In the genomic region with DNA sequence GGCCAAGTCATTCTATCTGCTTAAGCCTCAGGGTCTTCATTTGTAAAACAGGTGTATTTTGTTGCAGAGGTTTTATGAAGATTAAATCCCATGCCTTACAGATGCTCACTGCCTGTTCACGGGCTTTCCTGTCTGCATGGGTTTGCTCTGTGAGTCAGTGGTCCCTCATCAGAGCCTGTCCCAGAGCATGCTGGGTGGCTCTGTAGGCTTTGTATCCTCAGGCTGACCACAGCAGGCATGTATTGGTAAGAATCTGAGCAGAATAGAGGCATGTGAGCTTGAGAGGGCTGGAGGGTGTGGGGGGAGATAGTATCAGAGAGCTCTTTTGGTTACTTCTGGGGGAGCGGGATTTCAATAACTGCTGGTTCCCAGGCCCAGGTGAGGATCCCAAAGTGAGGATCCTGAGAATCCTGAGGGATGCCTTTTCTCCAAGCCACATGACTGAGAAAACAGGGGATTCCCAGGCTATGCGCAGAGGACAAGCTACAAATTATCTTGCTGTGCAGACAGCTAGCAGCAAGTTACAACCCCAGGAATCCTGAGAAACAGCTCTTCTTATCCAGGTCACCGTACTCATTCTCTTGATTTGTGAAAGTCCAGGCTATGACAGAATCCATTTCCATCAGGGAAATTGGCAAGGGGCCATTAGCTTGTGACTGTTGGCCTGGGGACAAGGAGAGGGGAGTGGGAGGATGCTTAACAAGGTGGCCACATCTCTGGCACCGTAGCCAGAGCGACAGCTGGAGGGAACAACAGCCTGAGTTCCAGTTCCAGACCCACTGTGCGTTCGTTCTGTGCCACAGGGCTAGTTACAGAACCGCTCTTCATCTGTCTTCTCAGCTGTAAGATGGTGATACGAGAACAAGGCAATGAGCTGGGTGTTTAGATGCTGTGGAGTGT, we compare ENCODE assay signal across 16 cellular contexts. TPM values are rescaled to one million over a fixed set of nuclear protein-coding genes. Genes with fewer than 3 reads are reported as not detected.
DNase-seq lines count a peak whose midpoint lies in the region; ATAC-seq and TF ChIP-seq lines count a peak whose summit lies in the region.
"Had no signal": no experiment of that assay in that cellular context is flagged by ENCODE, and none has a peak within 500 bp of the region (broad histone marks: within the 10 kb centered on the region; RNA-seq: fewer than 3 reads in every experiment).

No MANE protein-coding gene starts in this region.

- POLR2A ChIA-PET in Panc1 (lab: Charles Lee) = no interaction called here

- CTCF ChIA-PET in Panc1 (lab: Charles Lee) = no interaction called here

- peaks cover 13% of the 10 kb centered on the region for H3K4me1 ChIP-seq in Panc1 (ENCODE audit: control insufficient read depth, insufficient read depth, low read length)
- H3K4me1 ChIP-seq in spleen = peaks cover 20 to 68% (median 46%) of the 10 kb centered on the region in 6 donors

- intact Hi-C loops in Panc1 (cut with micrococcal nuclease; ENCODE audit: unreplicated experiment) (no loop called here), Right ventricle myocardium inferior (cut with DNase I) (no loop called here), spleen (cut with DNase I; ENCODE audit: low total_unique reads) (no loop called here)

- no peak for TF ChIP-seq POLR2A in spleen (IDR thresholded peaks at IDR 0.05)

- no peak overlapping the region for H3K4me3 ChIP-seq in Panc1 (ENCODE audit: low read depth in 2 of 2, low read length in 2 of 2)
- no peak overlapping the region for H3K4me3 ChIP-seq in spleen
- H3K4me3 ChIP-seq: transverse colon had no signal

- peak overlapping the region; percentile 8; the same call in 1 of the 2 replicates for H3K27ac ChIP-seq in Panc1 (ENCODE audit: low read length)
- H3K27ac ChIP-seq in spleen = no peak overlapping the region
- H3K27ac ChIP-seq: transverse colon had no signal

- peak; percentile 50 for ATAC-seq in Panc1
- peak; percentile 58 for ATAC-seq in Right ventricle myocardium inferior
- ATAC-seq in GM21447 (IDR thresholded peaks at IDR 0.05; ENCODE audit: unreplicated experiment) = no peak
- no peak for ATAC-seq in HG02852 (IDR thresholded peaks at IDR 0.05; ENCODE audit: unreplicated experiment)
- ATAC-seq: esophagus mucosa, T-cell had no signal

- in situ Hi-C loops in Panc1 (cut with HindIII; ENCODE audit: low pct_unique_long_range_greater_than_20kb, low sequenced_read_pairs) = no loop called here

- no TSS peak for BruUV-seq in Panc1 (replicated peaks; lab: Mats Ljungman, UMichigan)

- no peak for TF ChIP-seq CTCF in Panc1 (IDR thresholded peaks at IDR 0.05)
- no peak for TF ChIP-seq CTCF in spleen (IDR thresholded peaks at IDR 0.05 in 8 of 11, conservative IDR thresholded peaks at IDR 0.05 in 3 of 11)

- WGBS in spleen, 5 donors = 80 to 89% (median 87%) methylated on average over 10 of the region's 10 CpGs

- DNase-seq in NCI-H345 (lab: John Stamatoyannopoulos, UW) (peak; percentile 21), NCI-H345 treated with DMSO at 0.1 percent for 48 hours (lab: John Stamatoyannopoulos, UW; ENCODE audit: unreplicated experiment) (no peak), Panc1 (ENCODE audit: low read depth, low spot score) (no peak), Right ventricle myocardium inferior (ENCODE audit: missing footprints) (no peak), spleen (peak; percentile 57)
- DNase-seq in stimulated activated CD4-positive, alpha-beta T cell treated with anti-CD3 and anti-CD28 coated beads, Interleukin-4, amount 100 ng/mL, for 4 hours = no peak
- DNase-seq: activated CD4-positive, CD25-positive, alpha-beta regulatory T cell; activated CD8-positive, alpha-beta memory T cell treated with anti-CD3 and anti-CD28 coated beads, Interleukin-2, amount 50 U/mL, for 48 hours; cerebellar nuclear complex; KG1; NCI-H146; T-cell; transverse colon had no signal

- H3K36me3 ChIP-seq in Panc1 (ENCODE audit: control insufficient read depth, insufficient read depth, low read length) = no peaks in the 10 kb centered on the region
- no peaks in the 10 kb centered on the region for H3K36me3 ChIP-seq in spleen
- H3K36me3 ChIP-seq: transverse colon had no signal

- no peaks in the 10 kb centered on the region for H3K27me3 ChIP-seq in Panc1 (ENCODE audit: control insufficient read depth, insufficient read depth, low read length)
- no peaks in the 10 kb centered on the region for H3K27me3 ChIP-seq in spleen (replicated peaks in 1 of 7)
- H3K27me3 ChIP-seq: transverse colon had no signal

- H3K9me3 ChIP-seq in Panc1 (ENCODE audit: control insufficient read depth, insufficient read depth, low read depth, low read length) (no peaks in the 10 kb centered on the region), spleen (no peaks in the 10 kb centered on the region)
- H3K9me3 ChIP-seq: transverse colon had no signal

RNA-seq across cellular contexts. Expression of a gene that starts 45.1 kb away (rescaled TPM):
- total RNA-seq in Panc1 (2021; ENCODE audit: unreplicated experiment) (80.6 TPM), Right ventricle myocardium inferior (29.6 TPM), spleen (10 to 100 TPM; 27.8 to 47.6 (median 41.4) TPM)
- polyA plus RNA-seq in Panc1 (2012; ENCODE audit: insufficient read length) = 128 TPM
- polyA plus RNA-seq in spleen = 10 to 100 TPM in 1 of 3 donors, 1 to 10 TPM in 2; 3.7 to 11.9 (median 3.8) TPM

Comparison
In these comparisons a context has a peak if more than half of its experiments do, and no peak if none do; other contexts are left out.
1. DNase-seq: peak in NCI-H345 (single experiment) and spleen (single experiment); none in NCI-H345 treated with DMSO at 0.1 percent for 48 hours (single experiment), Panc1 (single experiment), Right ventricle myocardium inferior (single experiment) and stimulated activated CD4-positive, alpha-beta T cell treated with anti-CD3 and anti-CD28 coated beads, Interleukin-4, amount 100 ng/mL, for 4 hours (0 of 2).
2. ATAC-seq: peak in Panc1 (single experiment) and Right ventricle myocardium inferior (single experiment); none in GM21447 (single experiment) and HG02852 (single experiment).